ENCODE assay signal across 24 cellular contexts in genomic region chr11:13000721-13001120, GRCh38. TPM values are rescaled to one million over a fixed set of nuclear protein-coding genes. Genes with fewer than 3 reads are reported as not detected.
DNase-seq lines count a peak whose midpoint lies in the region; ATAC-seq and TF ChIP-seq lines count a peak whose summit lies in the region.
"Had no signal": no experiment of that assay in that cellular context is flagged by ENCODE, and none has a peak within 500 bp of the region (broad histone marks: within the 10 kb centered on the region; RNA-seq: fewer than 3 reads in every experiment).

No MANE protein-coding gene starts in this region.

- intact Hi-C loops in PC-3 (cut with micrococcal nuclease), result no loop called here

- no TSS peak for BruUV-seq in PC-3 (replicated peaks; lab: Mats Ljungman, UMichigan)

- H3K36me3 ChIP-seq in kidney epithelial cell (ENCODE audit: control insufficient read depth, insufficient read depth, low read length) (no peaks in the 10 kb centered on the region), PC-3 (ENCODE audit: low read depth, low read length) (no peaks in the 10 kb centered on the region)
- H3K36me3 ChIP-seq: neural progenitor cell had no signal

- H3K9me3 ChIP-seq in PC-3 (ENCODE audit: low read length), result no peaks in the 10 kb centered on the region

- no peak for TF ChIP-seq CTCF in VCaP (conservative IDR thresholded peaks at IDR 0.05)
- TF ChIP-seq CTCF in kidney epithelial cell (IDR thresholded peaks at IDR 0.05; ENCODE audit: insufficient read depth, low read length, poor library complexity, severe bottlenecking), result no peak
- no peak for TF ChIP-seq CTCF in PC-3 (conservative IDR thresholded peaks at IDR 0.05; ENCODE audit: low read depth, low read length)

- no peaks in the 10 kb centered on the region for H3K9me2 ChIP-seq in PC-3 (replicated peaks; ENCODE audit: low read length)

- no peaks in the 10 kb centered on the region for H4K20me1 ChIP-seq in PC-3 (ENCODE audit: low read length)

- ATAC-seq in GM18907 (IDR thresholded peaks at IDR 0.05; ENCODE audit: unreplicated experiment) (peak; percentile 60), HG03175 (IDR thresholded peaks at IDR 0.05; ENCODE audit: unreplicated experiment) (no peak), HG03457 (IDR thresholded peaks at IDR 0.05; ENCODE audit: unreplicated experiment) (no peak), PC-3 (no peak)

- no peak overlapping the region for H3K4me3 ChIP-seq in kidney epithelial cell (ENCODE audit: low read depth, low read length)
- H3K4me3 ChIP-seq in PC-3 (ENCODE audit: low read length), result no peak overlapping the region
- H3K4me3 ChIP-seq: neural progenitor cell had no signal

- CTCF ChIA-PET in PC-3 (lab: Charles Lee), result no interaction called here

- DNase-seq in COR-L47 (lab: John Stamatoyannopoulos, UW), result peak; percentile 14
- DNase-seq in kidney epithelial cell (ENCODE audit: low read depth), result peak; percentile 78
- no peak for DNase-seq in NCI-H2196 (lab: John Stamatoyannopoulos, UW; ENCODE audit: unreplicated experiment)
- no peak for DNase-seq in PC-3
- DNase-seq: activated CD4-positive, alpha-beta T cell treated with anti-CD3 and anti-CD28 coated beads, Interleukin-2, amount 10 ng/mL, durations not matched to agents 24 days and 14 days; activated effector memory CD4-positive, alpha-beta T cell treated with Interleukin-2 at 50 U/mL for 16 hours; effector memory CD4-positive, alpha-beta T cell; EL; erythroblast; H9; NCI-H146; NCI-H510A; SIG-M5; small intestine; stimulated activated naive CD4-positive, alpha-beta T cell treated with Interleukin-2 at 50 U/mL for 16 hours; T-helper 9 cell had no signal

- no peaks in the 10 kb centered on the region for H3K79me2 ChIP-seq in PC-3 (ENCODE audit: low read length)
- H3K79me2 ChIP-seq: parathyroid adenoma had no signal

- H3K4me2 ChIP-seq in PC-3 (ENCODE audit: low read length), result no peak overlapping the region
- H3K4me2 ChIP-seq: neural progenitor cell had no signal

- no peak overlapping the region for H2AFZ ChIP-seq in PC-3 (ENCODE audit: low read length)
- H2AFZ ChIP-seq: neural progenitor cell, parathyroid adenoma had no signal

- H3K4me1 ChIP-seq in PC-3 (ENCODE audit: insufficient read depth, low read length), result no peaks in the 10 kb centered on the region
- H3K4me1 ChIP-seq: parathyroid adenoma had no signal

- POLR2A ChIA-PET in PC-3 (lab: Charles Lee; ENCODE audit: unreplicated experiment), result no interaction called here

- H3F3A ChIP-seq in PC-3 (ENCODE audit: low read length, unreplicated experiment), result no peaks in the 10 kb centered on the region

- H3K27ac ChIP-seq in VCaP (peak overlapping the region; percentile 45), PC-3 (ENCODE audit: low read length) (no peak overlapping the region)
- H3K27ac ChIP-seq: neural progenitor cell, parathyroid adenoma had no signal

- H3K27me3 ChIP-seq in kidney epithelial cell (ENCODE audit: control insufficient read depth, insufficient read depth, low read length), result no peaks in the 10 kb centered on the region
- no peaks in the 10 kb centered on the region for H3K27me3 ChIP-seq in PC-3 (ENCODE audit: low read length)

- H3K9ac ChIP-seq in PC-3 (ENCODE audit: low read length), result no peak overlapping the region
- H3K9ac ChIP-seq: neural progenitor cell, parathyroid adenoma had no signal

RNA-seq across cellular contexts. Expression of gene RASSF10, which starts 8.4 kb away (rescaled TPM):
- 3.5 and 3.9 TPM in 2 replicates for total RNA-seq in kidney epithelial cell
- total RNA-seq in PC-3 (2014; rRNA removed), result not detected in 2 replicates
- total RNA-seq: activated CD4-positive, alpha-beta T cell treated with anti-CD3 and anti-CD28 coated beads, Interleukin-2, amount 10 ng/mL, durations not matched to agents 24 days and 14 days; activated CD8-positive, alpha-beta memory T cell treated with anti-CD3 and anti-CD28 coated beads for 36 hours; fibroblast of villous mesenchyme had no signal

Comparison
In these comparisons a context has a peak if more than half of its experiments do, and no peak if none do; other contexts are left out.
1. DNase-seq: peak in COR-L47 (single experiment) and kidney epithelial cell (single experiment); none in NCI-H2196 (single experiment) and PC-3 (single experiment).